20 cellular contexts compared by ENCODE assay signal in the genomic region with DNA sequence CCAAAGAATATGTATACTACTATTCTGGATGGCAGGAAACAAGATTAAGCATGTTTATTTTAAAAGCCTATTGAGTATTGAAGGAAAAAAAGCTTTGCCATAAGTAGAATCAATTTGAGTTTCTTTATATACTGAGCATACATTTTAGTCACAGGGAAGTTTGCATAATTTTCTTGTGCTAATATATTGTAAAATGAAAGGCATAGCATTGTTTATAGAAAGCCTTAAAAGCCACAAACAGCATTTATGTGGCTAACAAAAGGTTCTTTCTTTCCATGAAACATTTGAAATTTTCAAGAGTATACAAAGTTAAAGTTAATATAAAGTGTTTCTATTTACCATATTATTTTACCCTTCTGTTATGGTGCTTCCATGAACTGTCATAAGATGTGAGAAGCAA.
DNase-seq lines count a peak whose midpoint lies in the region; ATAC-seq, FAIRE-seq and TF ChIP-seq lines count a peak whose summit lies in the region.
"Had no signal": no experiment of that assay in that cellular context is flagged by ENCODE, and none has a peak within 500 bp of the region (broad histone marks: within the 10 kb centered on the region; RNA-seq: fewer than 3 reads in every experiment).

No MANE protein-coding gene starts in this region.

- H3K4me3 Mint-ChIP-seq in Calu3 (ENCODE audit: low read depth, unreplicated experiment), result no peak overlapping the region
- H3K4me3 Mint-ChIP-seq: B cell; CD8-positive, alpha-beta memory T cell; GM23338; HFFc6 had no signal

- H3K9me3 ChIP-seq in HCT116 (ENCODE audit: control insufficient read depth in 1 of 2, insufficient read depth in 1 of 2, low read depth in 1 of 2, low read length in 2 of 2) (no peaks in the 10 kb centered on the region), pancreas (no peaks in the 10 kb centered on the region)
- H3K9me3 ChIP-seq: BLaER1 treated with 17β-estradiol and CSF1 and Interleukin-3, amounts not matched to agents 10 nM and 100 nM; Caco-2 had no signal

- peak overlapping the region; percentile 70 for H2AFZ ChIP-seq in ACC112 (ENCODE audit: low read length, unreplicated experiment)
- H2AFZ ChIP-seq in HCT116 (ENCODE audit: low read depth, low read length, poor library complexity, severe bottlenecking), result peak overlapping the region; percentile 72

- no peak overlapping the region for H3K4me2 ChIP-seq in HCT116 (ENCODE audit: low read length)
- H3K4me2 ChIP-seq: BLaER1 treated with 17β-estradiol and CSF1 and Interleukin-3, amounts not matched to agents 10 nM and 100 nM; GM23338 had no signal

- H3K79me2 ChIP-seq in ACC112 (ENCODE audit: control insufficient read depth, insufficient read depth, low read length, unreplicated experiment) (no peaks in the 10 kb centered on the region), HCT116 (ENCODE audit: insufficient read depth, low read length) (no peaks in the 10 kb centered on the region)

- CTCF ChIA-PET in HCT116 (lab: Charles Lee) (no interaction called here), Calu3 (lab: Charles Lee) (no interaction called here)

- H3K9me2 ChIP-seq in HCT116 (ENCODE audit: insufficient read depth), result no peaks in the 10 kb centered on the region

- H3K9me3 Mint-ChIP-seq in Calu3 (ENCODE audit: low read depth, unreplicated experiment), result no peaks in the 10 kb centered on the region
- H3K9me3 Mint-ChIP-seq: GM23338, HFFc6 had no signal

- no peak overlapping the region for H3K9ac ChIP-seq in HCT116 (ENCODE audit: low read length)
- H3K9ac ChIP-seq: BLaER1 treated with 17β-estradiol and CSF1 and Interleukin-3, amounts not matched to agents 10 nM and 100 nM had no signal

- no peaks in the 10 kb centered on the region for H3K36me3 Mint-ChIP-seq in Calu3 (ENCODE audit: insufficient read depth, unreplicated experiment)
- H3K36me3 Mint-ChIP-seq: CD8-positive, alpha-beta memory T cell had no signal

- no peak for TF ChIP-seq CTCF in HCT116 (IDR thresholded peaks at IDR 0.05 in 2 of 3, conservative IDR thresholded peaks at IDR 0.05 in 1 of 3; ENCODE audit: borderline replicate concordance in 1 of 3, insufficient read depth in 1 of 3, low read depth in 2 of 3, low read length in 2 of 3)
- TF ChIP-seq CTCF in pancreas (IDR thresholded peaks at IDR 0.05), result no peak
- no peak for TF ChIP-seq CTCF in Calu3 (IDR thresholded peaks at IDR 0.05; ENCODE audit: unreplicated experiment)

- RAD21 ChIA-PET in HCT116 (lab: Charles Lee; ENCODE audit: low non-redundant PET in 1 of 2, low total read pairs in 2 of 2, uncharacterized antibody in 2 of 2, unreplicated experiment in 2 of 2), result no interaction called here

- H3K27me3 ChIP-seq in ACC112 (ENCODE audit: insufficient read depth, low read length), result no peaks in the 10 kb centered on the region
- no peaks in the 10 kb centered on the region for H3K27me3 ChIP-seq in HCT116 (ENCODE audit: insufficient read depth, low read length)
- H3K27me3 ChIP-seq in pancreas, result no peaks in the 10 kb centered on the region
- H3K27me3 ChIP-seq: BLaER1 treated with 17β-estradiol and CSF1 and Interleukin-3, amounts not matched to agents 10 nM and 100 nM had no signal

- TF ChIP-seq POLR2A in HCT116 (IDR thresholded peaks at IDR 0.05; ENCODE audit: borderline replicate concordance, extremely low read depth, insufficient read depth, insufficient read length), result no peak

- TF ChIP-seq RAD21 in HCT116 (IDR thresholded peaks at IDR 0.05; ENCODE audit: low read depth), result no peak

- H3K4me1 ChIP-seq in ACC112 (ENCODE audit: control insufficient read depth, insufficient read depth, low read length, unreplicated experiment) (peaks cover 5% of the 10 kb centered on the region), HCT116 (ENCODE audit: control insufficient read depth in 1 of 2, insufficient read depth in 2 of 2, low read length in 2 of 2) (peaks cover 0 to 8% of the 10 kb centered on the region in 2 experiments; a peak in 1 of 4 replicates), pancreas (no peaks in the 10 kb centered on the region)
- H3K4me1 ChIP-seq: BLaER1 treated with 17β-estradiol and CSF1 and Interleukin-3, amounts not matched to agents 10 nM and 100 nM; Caco-2 had no signal

- FAIRE-seq in pancreas (lab: Jason Lieb, UNC), result peak; percentile 17
- no peak for FAIRE-seq in RCC 7860 (lab: Jason Lieb, UNC)
- FAIRE-seq: H54, HTR-8/SVneo had no signal

- no peaks in the 10 kb centered on the region for H3K4me1 Mint-ChIP-seq in Calu3 (ENCODE audit: low read depth, unreplicated experiment)
- H3K4me1 Mint-ChIP-seq: B cell; CD8-positive, alpha-beta memory T cell; GM23338 had no signal

- H3K27me3 Mint-ChIP-seq in Calu3 (ENCODE audit: unreplicated experiment), result no peaks in the 10 kb centered on the region
- H3K27me3 Mint-ChIP-seq: B cell; CD8-positive, alpha-beta memory T cell had no signal

- in situ Hi-C loops in SK-MEL-5 (cut with HindIII; ENCODE audit: low pct_unique_long_range_greater_than_20kb, low sequenced_read_pairs), result no loop called here

- H3K27ac Mint-ChIP-seq in Calu3 (ENCODE audit: unreplicated experiment), result no peak overlapping the region
- H3K27ac Mint-ChIP-seq: B cell; CD8-positive, alpha-beta memory T cell; GM23338; HFFc6 had no signal

- POLR2A ChIA-PET in HCT116 (lab: Charles Lee), result no interaction called here

- BruUV-seq in HCT116 (replicated peaks; lab: Mats Ljungman, UMichigan) (no TSS peak), Calu3 (replicated peaks; lab: Mats Ljungman, UMichigan) (no TSS peak)

- intact Hi-C loops in HCT116 (cut with micrococcal nuclease), result no loop called here
- intact Hi-C loops in pancreas (cut with DNase I), result no loop called here
- intact Hi-C loops in Calu3 (cut with micrococcal nuclease; ENCODE audit: unreplicated experiment), result no loop called here

- no peak overlapping the region for H3K4me3 ChIP-seq in ACC112 (ENCODE audit: low read depth, low read length)
- no peak overlapping the region for H3K4me3 ChIP-seq in HCT116 (replicated peaks in 1 of 2; ENCODE audit: low read depth in 1 of 2, low read length in 2 of 2)
- no peak overlapping the region for H3K4me3 ChIP-seq in pancreas
- H3K4me3 ChIP-seq: BLaER1 treated with 17β-estradiol and CSF1 and Interleukin-3, amounts not matched to agents 10 nM and 100 nM; GM23338 had no signal

- no peaks in the 10 kb centered on the region for H4K20me1 ChIP-seq in HCT116 (ENCODE audit: insufficient read depth)
- H4K20me1 ChIP-seq: BLaER1 treated with 17β-estradiol and CSF1 and Interleukin-3, amounts not matched to agents 10 nM and 100 nM had no signal

- H3K36me3 ChIP-seq in ACC112 (ENCODE audit: insufficient read depth, low read length) (no peaks in the 10 kb centered on the region), HCT116 (ENCODE audit: control insufficient read depth in 1 of 2, insufficient read depth in 2 of 2, low read length in 2 of 2) (no peaks in the 10 kb centered on the region), pancreas (no peaks in the 10 kb centered on the region)
- H3K36me3 ChIP-seq: BLaER1 treated with 17β-estradiol and CSF1 and Interleukin-3, amounts not matched to agents 10 nM and 100 nM had no signal

- DNase-seq in HCT116 (ENCODE audit: low read depth, low spot score) (no peak), SK-MEL-5 (ENCODE audit: low read depth, low spot score) (peak; percentile 44), pancreas (no peak), Calu3 (no peak), amniotic stem cell (lab: John Stamatoyannopoulos, UW) (no peak), RCC 7860 (ENCODE audit: low spot score) (no peak)
- DNase-seq: 8988T; Caco-2; CD8-positive, alpha-beta memory T cell; DMS153; DMS79; GF-D8; HCEC 1CT; HFFc6 had no signal

- ATAC-seq in HCT116 (no peak), pancreas (no peak)
- ATAC-seq: GM23338 had no signal

- H3K27ac ChIP-seq in ACC112 (ENCODE audit: low read depth, low read length), result no peak overlapping the region
- no peak overlapping the region for H3K27ac ChIP-seq in HCT116 (ENCODE audit: low read depth, low read length)
- H3K27ac ChIP-seq in pancreas, result no peak overlapping the region
- H3K27ac ChIP-seq: BLaER1 treated with 17β-estradiol and CSF1 and Interleukin-3, amounts not matched to agents 10 nM and 100 nM had no signal

TF ChIP-seq in HCT116, 20 proteins besides CTCF, POLR2A, EP300 and RAD21:
- TF ChIP-seq YY1 (IDR thresholded peaks at IDR 0.05; ENCODE audit: extremely low read depth, insufficient replicate concordance, low read depth, low read length), result no peak
- no peak for TF ChIP-seq EZH2phosphoT487 (IDR thresholded peaks at IDR 0.05; ENCODE audit: borderline replicate concordance)
- TF ChIP-seq CEBPB (IDR thresholded peaks at IDR 0.05; ENCODE audit: low read depth), result no peak
- no peak for TF ChIP-seq EGR1 (IDR thresholded peaks at IDR 0.05; ENCODE audit: low read depth)
- TF ChIP-seq CBX3 (IDR thresholded peaks at IDR 0.05; ENCODE audit: low read depth), result no peak
- TF ChIP-seq ZFX (IDR thresholded peaks at IDR 0.05), result no peak
- TF ChIP-seq SRF (IDR thresholded peaks at IDR 0.05; ENCODE audit: low read depth), result no peak
- no peak for TF ChIP-seq SIN3A (IDR thresholded peaks at IDR 0.05; ENCODE audit: low read depth)
- TF ChIP-seq, protein P1, sequence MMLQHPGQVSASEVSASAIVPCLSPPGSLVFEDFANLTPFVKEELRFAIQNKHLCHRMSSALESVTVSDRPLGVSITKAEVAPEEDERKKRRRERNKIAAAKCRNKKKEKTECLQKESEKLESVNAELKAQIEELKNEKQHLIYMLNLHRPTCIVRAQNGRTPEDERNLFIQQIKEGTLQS (IDR thresholded peaks at IDR 0.05), result no peak
- TF ChIP-seq ELF1 (IDR thresholded peaks at IDR 0.05; ENCODE audit: borderline replicate concordance, low read depth), result no peak
- TF ChIP-seq JUND (IDR thresholded peaks at IDR 0.05), result no peak
- no peak for TF ChIP-seq POLR2AphosphoS5 (IDR thresholded peaks at IDR 0.05; ENCODE audit: low read depth, low read length)
- no peak for TF ChIP-seq FOSL1 (IDR thresholded peaks at IDR 0.05; ENCODE audit: low read depth)
- TF ChIP-seq SP1 (IDR thresholded peaks at IDR 0.05; ENCODE audit: low read depth), result no peak
- TF ChIP-seq TCF7L2 (IDR thresholded peaks at IDR 0.05; ENCODE audit: borderline replicate concordance, extremely low read depth, insufficient read depth, insufficient read length), result no peak
- no peak for TF ChIP-seq ZNF274 (IDR thresholded peaks at IDR 0.05; ENCODE audit: low read depth, low read length)
TF ChIP-seq in HCT116: peak in this region for 0.
